In genomic region chr6:72826744-72827438, GRCh38 we compare ENCODE assay signal across 24 cellular contexts.
DNase-seq lines count a peak whose midpoint lies in the region; ATAC-seq and TF ChIP-seq lines count a peak whose summit lies in the region.
"Had no signal": no experiment of that assay in that cellular context is flagged by ENCODE, and none has a peak within 500 bp of the region (broad histone marks: within the 10 kb centered on the region; RNA-seq: fewer than 3 reads in every experiment).

No MANE protein-coding gene starts in this region.

- ATAC-seq in HG03280 (IDR thresholded peaks at IDR 0.05; ENCODE audit: unreplicated experiment), result no peak
- ATAC-seq: K562, left cardiac atrium had no signal

- no peaks in the 10 kb centered on the region for H3K27me3 Mint-ChIP-seq in activated naive CD4-positive, alpha-beta T cell treated with anti-CD3 and anti-CD28 coated beads, Interleukin-2, amount 50 U/mL, for 24 hours

- peaks cover 33% of the 10 kb centered on the region for H3K4me1 Mint-ChIP-seq in activated naive CD4-positive, alpha-beta T cell treated with anti-CD3 and anti-CD28 coated beads, Interleukin-2, amount 50 U/mL, for 24 hours

- TF ChIP-seq CTCF in fibroblast of the aortic adventitia (IDR thresholded peaks at IDR 0.05; ENCODE audit: insufficient read depth, low read length), result no peak
- TF ChIP-seq CTCF in dorsolateral prefrontal cortex (IDR thresholded peaks at IDR 0.05 in 54 of 56, conservative IDR thresholded peaks at IDR 0.05 in 2 of 56; ENCODE audit: low read depth in 1 of 56, partially characterized antibody in 56 of 56), result no peak

- no peak overlapping the region for H3K27ac ChIP-seq in dorsolateral prefrontal cortex
- H3K27ac ChIP-seq: 22Rv1, adrenal gland, Peyer's patch, skin epidermis, thyroid gland had no signal

- H3K27me3 ChIP-seq in dorsolateral prefrontal cortex, result no peaks in the 10 kb centered on the region
- H3K27me3 ChIP-seq: adrenal gland, Peyer's patch, thyroid gland had no signal

- no peak overlapping the region for H3K4me3 Mint-ChIP-seq in activated naive CD4-positive, alpha-beta T cell treated with anti-CD3 and anti-CD28 coated beads, Interleukin-2, amount 50 U/mL, for 24 hours

- no peak overlapping the region for H3K4me3 ChIP-seq in fibroblast of the aortic adventitia (ENCODE audit: low read depth, low read length)
- H3K4me3 ChIP-seq in dorsolateral prefrontal cortex, result no peak overlapping the region
- H3K4me3 ChIP-seq: adrenal gland, K562, Peyer's patch, skin epidermis, thyroid gland had no signal

- DNase-seq in activated naive CD4-positive, alpha-beta T cell treated with Interleukin-2 at 50 U/mL for 16 hours, result no peak
- peak; percentile 84 for DNase-seq in amniotic epithelial cell (ENCODE audit: low read depth)
- peak; percentile 63 for DNase-seq in fibroblast of the aortic adventitia (ENCODE audit: low read depth)
- no peak for DNase-seq in iPS-NIHi11 (ENCODE audit: low spot score)
- DNase-seq in dorsolateral prefrontal cortex, result no peak
- no peak for DNase-seq in NCI-H2196 treated with DMSO at 0.1 percent for 48 hours (lab: John Stamatoyannopoulos, UW; ENCODE audit: unreplicated experiment)
- DNase-seq: activated CD4-positive, alpha-beta T cell treated with anti-CD3 and anti-CD28 coated beads, Interleukin-2, amount 50 U/mL, for 48 hours; activated T-cell treated with anti-CD3 and anti-CD28 coated beads, Interleukin-2, amount 50 U/mL, for 48 hours; adrenal gland; C1 segment of cervical spinal cord; cortex of kidney; DMS153; hippocampal formation; left cardiac atrium; NCI-H1105 treated with DMSO at 0.1 percent for 48 hours; NCI-H774; occipital lobe; Peyer's patch; thyroid gland had no signal

- intact Hi-C loops in dorsolateral prefrontal cortex (cut with DNase I), result no loop called here

- peaks cover 10% of the 10 kb centered on the region for H3K9me3 Mint-ChIP-seq in activated naive CD4-positive, alpha-beta T cell treated with anti-CD3 and anti-CD28 coated beads, Interleukin-2, amount 50 U/mL, for 24 hours

- H3K27ac Mint-ChIP-seq in activated naive CD4-positive, alpha-beta T cell treated with anti-CD3 and anti-CD28 coated beads, Interleukin-2, amount 50 U/mL, for 24 hours, result peak overlapping the region; percentile 27

- H3K36me3 Mint-ChIP-seq in activated naive CD4-positive, alpha-beta T cell treated with anti-CD3 and anti-CD28 coated beads, Interleukin-2, amount 50 U/mL, for 24 hours, result peaks cover 18% of the 10 kb centered on the region

Comparison
In these comparisons a context has a peak if more than half of its experiments do, and no peak if none do; other contexts are left out.
1. DNase-seq: peak in amniotic epithelial cell (single experiment) and fibroblast of the aortic adventitia (single experiment); none in activated naive CD4-positive, alpha-beta T cell treated with Interleukin-2 at 50 U/mL for 16 hours (single experiment), iPS-NIHi11 (single experiment), dorsolateral prefrontal cortex (0 of 10) and NCI-H2196 treated with DMSO at 0.1 percent for 48 hours (single experiment).